ENCODE assay signal across 8 cellular contexts in genomic region chr13:21139374-21139773, GRCh38. TPM values are rescaled to one million over a fixed set of nuclear protein-coding genes. Genes with fewer than 3 reads are reported as not detected.
DNase-seq lines count a peak whose midpoint lies in the region; ATAC-seq and TF ChIP-seq lines count a peak whose summit lies in the region.

No MANE protein-coding gene starts in this region.

- H3K27me3 Mint-ChIP-seq in activated CD8-positive, alpha-beta memory T cell treated with anti-CD3 and anti-CD28 coated beads, Interleukin-2, amount 10 ng/mL, durations not matched to agents 7 days and 5 days: peaks cover 11% of the 10 kb centered on the region
- peaks cover 7% of the 10 kb centered on the region for H3K27me3 Mint-ChIP-seq in activated T-helper 2 cell treated with anti-CD3 and anti-CD28 coated beads, Interferon-gamma antibody, Interleukin-2, Interleukin-4, amounts not matched to agents 10 μg/mL and 5 μg/mL and 100 μg/mL, durations not matched to agents 14 hours and 24 hours and 36 hours (ENCODE audit: low read depth)

- H3K36me3 Mint-ChIP-seq in activated CD8-positive, alpha-beta memory T cell treated with anti-CD3 and anti-CD28 coated beads, Interleukin-2, amount 10 ng/mL, durations not matched to agents 7 days and 5 days: peaks cover 23% of the 10 kb centered on the region
- peaks cover 24% of the 10 kb centered on the region for H3K36me3 Mint-ChIP-seq in activated T-helper 2 cell treated with anti-CD3 and anti-CD28 coated beads, Interferon-gamma antibody, Interleukin-2, Interleukin-4, amounts not matched to agents 10 μg/mL and 5 μg/mL and 100 μg/mL, durations not matched to agents 14 hours and 24 hours and 36 hours (ENCODE audit: low read depth)

- peak overlapping the region; percentile 97 for H3K4me3 ChIP-seq in thoracic aorta

- DNase-seq in activated CD8-positive, alpha-beta memory T cell treated with anti-CD3 and anti-CD28 coated beads, Interleukin-2, amount 10 ng/mL, durations not matched to agents 7 days and 5 days: no peak
- DNase-seq in activated CD8-positive, alpha-beta memory T cell treated with anti-CD3 and anti-CD28 coated beads, Interleukin-2, amount 50 U/mL, for 4 hours: no peak
- DNase-seq in activated T-helper 2 cell treated with anti-CD3 and anti-CD28 coated beads, Interferon-gamma antibody, Interleukin-2, Interleukin-4, amounts not matched to agents 10 μg/mL and 5 μg/mL and 100 μg/mL, durations not matched to agents 14 hours and 24 hours and 36 hours (ENCODE audit: low spot score): no peak
- DNase-seq in left colon (peak; percentile 28 to 37), thoracic aorta (ENCODE audit: low spot score) (no peak), amniotic stem cell (lab: John Stamatoyannopoulos, UW) (no peak), DMS79 treated with DMSO at 0.1 percent for 48 hours (lab: John Stamatoyannopoulos, UW) (no peak)

- no peaks in the 10 kb centered on the region for H3K27me3 ChIP-seq in thoracic aorta (replicated peaks; ENCODE audit: insufficient read depth)

- no peaks in the 10 kb centered on the region for H3K36me3 ChIP-seq in thoracic aorta

- peaks cover 37% of the 10 kb centered on the region for H3K4me1 Mint-ChIP-seq in activated CD8-positive, alpha-beta memory T cell treated with anti-CD3 and anti-CD28 coated beads, Interleukin-2, amount 10 ng/mL, durations not matched to agents 7 days and 5 days
- peaks cover 15% of the 10 kb centered on the region for H3K4me1 Mint-ChIP-seq in activated T-helper 2 cell treated with anti-CD3 and anti-CD28 coated beads, Interferon-gamma antibody, Interleukin-2, Interleukin-4, amounts not matched to agents 10 μg/mL and 5 μg/mL and 100 μg/mL, durations not matched to agents 14 hours and 24 hours and 36 hours (ENCODE audit: low read depth)

- peaks cover 24 to 34% of the 10 kb centered on the region in 2 donors for H3K4me1 ChIP-seq in thoracic aorta (ENCODE audit: control insufficient read depth in 1 of 2, low read depth in 2 of 2)

- H3K9me3 ChIP-seq in thoracic aorta: no peaks in the 10 kb centered on the region

- no peaks in the 10 kb centered on the region for H3K9me3 Mint-ChIP-seq in activated CD8-positive, alpha-beta memory T cell treated with anti-CD3 and anti-CD28 coated beads, Interleukin-2, amount 10 ng/mL, durations not matched to agents 7 days and 5 days (ENCODE audit: low read depth)
- no peaks in the 10 kb centered on the region for H3K9me3 Mint-ChIP-seq in activated T-helper 2 cell treated with anti-CD3 and anti-CD28 coated beads, Interferon-gamma antibody, Interleukin-2, Interleukin-4, amounts not matched to agents 10 μg/mL and 5 μg/mL and 100 μg/mL, durations not matched to agents 14 hours and 24 hours and 36 hours

- peak overlapping the region; percentile 99 for H3K4me3 Mint-ChIP-seq in activated CD8-positive, alpha-beta memory T cell treated with anti-CD3 and anti-CD28 coated beads, Interleukin-2, amount 10 ng/mL, durations not matched to agents 7 days and 5 days
- peak overlapping the region; percentile 94 for H3K4me3 Mint-ChIP-seq in activated T-helper 2 cell treated with anti-CD3 and anti-CD28 coated beads, Interferon-gamma antibody, Interleukin-2, Interleukin-4, amounts not matched to agents 10 μg/mL and 5 μg/mL and 100 μg/mL, durations not matched to agents 14 hours and 24 hours and 36 hours (ENCODE audit: low read depth)

- TF ChIP-seq CTCF in thoracic aorta (IDR thresholded peaks at IDR 0.05): no peak

- intact Hi-C loops in activated T-helper 2 cell treated with anti-CD3 and anti-CD28 coated beads, Interferon-gamma antibody, Interleukin-2, Interleukin-4, amounts not matched to agents 10 μg/mL and 5 μg/mL and 100 μg/mL, durations not matched to agents 14 hours and 24 hours and 36 hours (cut with micrococcal nuclease): no loop called here
- intact Hi-C loops in left colon (cut with DNase I, micrococcal nuclease): loop anchor here in 1 of 2 donors (10.0 kb wide), 1 partner anchor 195 kb away; no protein-coding TSS in a partner anchor

- ATAC-seq in activated CD8-positive, alpha-beta memory T cell treated with anti-CD3 and anti-CD28 coated beads, Interleukin-2, amount 10 ng/mL, durations not matched to agents 7 days and 5 days: no peak
- ATAC-seq in left colon (no peak), thoracic aorta (ENCODE audit: insufficient number of reproducible peaks, low FRiP score, low read depth) (no peak), HG03280 (IDR thresholded peaks at IDR 0.05; ENCODE audit: unreplicated experiment) (no peak)

- CTCF ChIA-PET in activated CD8-positive, alpha-beta memory T cell treated with anti-CD3 and anti-CD28 coated beads, Interleukin-2, amount 10 ng/mL, durations not matched to agents 7 days and 5 days (lab: Charles Lee): interaction anchor here (0.7 kb wide), 1 partner anchor 190 kb away, joined by 3 read pairs; no protein-coding TSS in a partner anchor

- peak overlapping the region; percentile 97 for H3K27ac Mint-ChIP-seq in activated CD8-positive, alpha-beta memory T cell treated with anti-CD3 and anti-CD28 coated beads, Interleukin-2, amount 10 ng/mL, durations not matched to agents 7 days and 5 days
- peak overlapping the region; percentile 96 for H3K27ac Mint-ChIP-seq in activated T-helper 2 cell treated with anti-CD3 and anti-CD28 coated beads, Interferon-gamma antibody, Interleukin-2, Interleukin-4, amounts not matched to agents 10 μg/mL and 5 μg/mL and 100 μg/mL, durations not matched to agents 14 hours and 24 hours and 36 hours

- H3K27ac ChIP-seq in thoracic aorta: peak overlapping the region in 1 of 2 donors; percentile 86

RNA-seq across cellular contexts. Expression of gene SAP18, which starts 0.5 kb away (rescaled TPM):
- total RNA-seq in activated CD8-positive, alpha-beta memory T cell treated with anti-CD3 and anti-CD28 coated beads, Interleukin-2, amount 10 ng/mL, durations not matched to agents 7 days and 5 days: 100 to 1,000 TPM; 187 to 208 TPM
- total RNA-seq in activated T-helper 2 cell treated with anti-CD3 and anti-CD28 coated beads, Interferon-gamma antibody, Interleukin-2, Interleukin-4, amounts not matched to agents 10 μg/mL and 5 μg/mL and 100 μg/mL, durations not matched to agents 14 hours and 24 hours and 36 hours: 226 and 228 TPM in 2 replicates
- total RNA-seq in left colon: 100 to 1,000 TPM; 192 to 200 TPM
- 10 to 100 TPM; 30.6 to 55.2 TPM for total RNA-seq in thoracic aorta

RNA-seq across cellular contexts. Expression of gene SKA3, which starts 37.0 kb away (rescaled TPM):
- total RNA-seq in activated CD8-positive, alpha-beta memory T cell treated with anti-CD3 and anti-CD28 coated beads, Interleukin-2, amount 10 ng/mL, durations not matched to agents 7 days and 5 days: 10 to 100 TPM; 36.6 to 39.6 TPM
- total RNA-seq in activated T-helper 2 cell treated with anti-CD3 and anti-CD28 coated beads, Interferon-gamma antibody, Interleukin-2, Interleukin-4, amounts not matched to agents 10 μg/mL and 5 μg/mL and 100 μg/mL, durations not matched to agents 14 hours and 24 hours and 36 hours: 29.4 and 29.6 TPM in 2 replicates
- total RNA-seq in left colon (1 to 10 TPM; 1.7 to 6.3 TPM), thoracic aorta (not detected)

RNA-seq across cellular contexts. Expression of gene MRPL57, which starts 37.1 kb away (rescaled TPM):
- 10 to 100 TPM; 22.5 to 23.5 TPM for total RNA-seq in activated CD8-positive, alpha-beta memory T cell treated with anti-CD3 and anti-CD28 coated beads, Interleukin-2, amount 10 ng/mL, durations not matched to agents 7 days and 5 days
- total RNA-seq in activated T-helper 2 cell treated with anti-CD3 and anti-CD28 coated beads, Interferon-gamma antibody, Interleukin-2, Interleukin-4, amounts not matched to agents 10 μg/mL and 5 μg/mL and 100 μg/mL, durations not matched to agents 14 hours and 24 hours and 36 hours: 28.5 and 28.9 TPM in 2 replicates
- total RNA-seq in left colon: 10 to 100 TPM; 15.2 TPM
- 10 to 100 TPM; 18.0 to 30.3 TPM for total RNA-seq in thoracic aorta

Comparison
In these comparisons a context has a peak if more than half of its experiments do, and no peak if none do; other contexts are left out.
1. DNase-seq: peak in left colon (2 of 2); none in activated CD8-positive, alpha-beta memory T cell treated with anti-CD3 and anti-CD28 coated beads, Interleukin-2, amount 10 ng/mL, durations not matched to agents 7 days and 5 days (single experiment), activated CD8-positive, alpha-beta memory T cell treated with anti-CD3 and anti-CD28 coated beads, Interleukin-2, amount 50 U/mL, for 4 hours (single experiment), activated T-helper 2 cell treated with anti-CD3 and anti-CD28 coated beads, Interferon-gamma antibody, Interleukin-2, Interleukin-4, amounts not matched to agents 10 μg/mL and 5 μg/mL and 100 μg/mL, durations not matched to agents 14 hours and 24 hours and 36 hours (single experiment), thoracic aorta (single experiment), amniotic stem cell (single experiment) and DMS79 treated with DMSO at 0.1 percent for 48 hours (single experiment).